In the genomic region with DNA sequence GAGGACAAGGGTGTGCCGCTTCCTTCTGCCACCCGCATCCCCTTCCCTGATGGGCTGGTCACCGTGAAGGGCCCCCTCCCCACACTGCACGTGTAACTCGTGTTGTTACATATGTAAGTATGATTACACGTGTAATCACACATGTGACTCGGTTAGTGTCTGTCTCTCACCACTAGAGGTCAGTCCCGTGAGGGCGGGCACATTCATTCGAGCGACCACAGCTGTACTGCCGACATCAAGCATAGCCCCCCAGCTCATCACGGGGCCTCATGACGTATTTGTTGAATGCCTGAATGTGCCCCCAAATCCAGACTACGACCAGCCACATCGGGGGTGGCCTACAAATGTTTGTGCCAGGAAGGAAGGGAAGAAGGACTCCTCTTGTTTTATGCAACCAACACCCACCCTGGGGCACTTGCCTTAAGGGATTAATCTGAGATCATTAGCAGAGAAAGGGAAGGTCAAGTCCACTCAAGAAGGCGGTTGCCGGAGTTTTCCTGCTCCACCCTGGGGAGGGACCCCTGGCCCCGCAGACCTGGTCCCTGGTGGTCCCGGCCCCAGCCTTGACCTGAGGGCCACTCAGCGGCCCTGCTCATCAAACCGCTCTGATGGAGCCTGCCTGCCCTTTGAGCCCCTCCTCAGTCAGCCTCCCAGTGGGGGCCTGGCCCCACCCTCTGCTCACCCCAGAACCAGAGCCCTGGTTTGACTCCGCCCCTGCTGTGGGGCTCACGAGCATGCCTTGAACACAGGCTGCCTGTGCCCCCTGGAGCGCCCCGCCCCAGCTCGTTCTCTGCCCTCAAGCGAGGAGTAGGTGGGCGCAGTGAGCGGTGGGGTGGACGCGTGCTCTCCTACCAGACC, we compare ENCODE assay signal across 8 cellular contexts. TPM values are rescaled to one million over a fixed set of nuclear protein-coding genes. Genes with fewer than 3 reads are reported as not detected.
DNase-seq lines count a peak whose midpoint lies in the region; ATAC-seq and TF ChIP-seq lines count a peak whose summit lies in the region.

No MANE protein-coding gene starts in this region.

- H3K27ac ChIP-seq in fibroblast of lung (ENCODE audit: insufficient read depth, low read length) = no peak overlapping the region

- DNase-seq in NCI-H1436 (lab: John Stamatoyannopoulos, UW) (peak; percentile 52), NCI-H1436 treated with DMSO at 0.1 percent for 48 hours (lab: John Stamatoyannopoulos, UW) (no peak), NCI-H1694 treated with DMSO at 0.1 percent for 48 hours (lab: John Stamatoyannopoulos, UW) (peak; percentile 45), fibroblast of lung (ENCODE audit: low read depth in 2 of 2) (peak; percentile 23 to 44), retinal pigment epithelial cell (ENCODE audit: low read depth) (no peak), KG1 (lab: John Stamatoyannopoulos, UW) (no peak)
- DNase-seq in activated CD8-positive, alpha-beta memory T cell treated with anti-CD3 and anti-CD28 coated beads, Interleukin-2, amount 50 U/mL, for 4 hours = peak; percentile 38

- H3K4me3 ChIP-seq in fibroblast of lung (replicated peaks in 1 of 4; ENCODE audit: control extremely low read depth in 1 of 4, insufficient read depth in 1 of 4, low read depth in 3 of 4, low read length in 4 of 4) = no peak overlapping the region
- H3K4me3 ChIP-seq in retinal pigment epithelial cell (ENCODE audit: low read length) = no peak overlapping the region

- peak; percentile 39 to 67 for TF ChIP-seq CTCF in fibroblast of lung (conservative IDR thresholded peaks at IDR 0.05 in 1 of 2, IDR thresholded peaks at IDR 0.05 in 1 of 2; ENCODE audit: low read depth in 1 of 2, low read length in 2 of 2)
- peak; percentile 62 for TF ChIP-seq CTCF in retinal pigment epithelial cell (conservative IDR thresholded peaks at IDR 0.05; ENCODE audit: low read depth, low read length)

- H3K9me3 ChIP-seq in fibroblast of lung (ENCODE audit: control insufficient read depth, insufficient read depth, low read depth, low read length) = no peaks in the 10 kb centered on the region

- no peaks in the 10 kb centered on the region for H4K20me1 ChIP-seq in fibroblast of lung (ENCODE audit: control insufficient read depth, extremely low read depth, insufficient read depth, low read length)

- no peak overlapping the region for H3K4me2 ChIP-seq in fibroblast of lung (ENCODE audit: extremely low read depth, insufficient read depth, low read length)

- peak; percentile 64 for ATAC-seq in HG02623 (IDR thresholded peaks at IDR 0.05; ENCODE audit: unreplicated experiment)

- H3K4me1 ChIP-seq in fibroblast of lung (ENCODE audit: control insufficient read depth, extremely low read depth, insufficient read depth, low read length) = no peaks in the 10 kb centered on the region

- H3K79me2 ChIP-seq in fibroblast of lung (ENCODE audit: control insufficient read depth, insufficient read depth, low read length) = no peaks in the 10 kb centered on the region

- no peaks in the 10 kb centered on the region for H3K36me3 ChIP-seq in fibroblast of lung (ENCODE audit: control insufficient read depth, insufficient read depth, low read length)

- no peaks in the 10 kb centered on the region for H3K27me3 ChIP-seq in fibroblast of lung (ENCODE audit: control insufficient read depth, insufficient read depth, low read length)

- no peak overlapping the region for H3K9ac ChIP-seq in fibroblast of lung (ENCODE audit: insufficient read depth, low read length)

- H2AFZ ChIP-seq in fibroblast of lung (ENCODE audit: low read length) = no peak overlapping the region

RNA-seq across cellular contexts. Expression of a gene that starts 52.8 kb away (rescaled TPM):
- 1.3 and 1.5 TPM in 2 replicates for total RNA-seq in fibroblast of lung
- polyA plus RNA-seq in fibroblast of lung = 0.27 and 0.76 TPM in 2 replicates
- polyA plus RNA-seq in fibroblast of lung (2012) = 0.72 and 1.3 TPM in 2 replicates
- 0.30 and 4.1 TPM in 2 replicates for polyA minus RNA-seq in fibroblast of lung (ENCODE audit: low replicate concordance)

Comparison
In these comparisons a context has a peak if more than half of its experiments do, and no peak if none do; other contexts are left out.
1. DNase-seq: peak in NCI-H1436 (single experiment), NCI-H1694 treated with DMSO at 0.1 percent for 48 hours (single experiment), activated CD8-positive, alpha-beta memory T cell treated with anti-CD3 and anti-CD28 coated beads, Interleukin-2, amount 50 U/mL, for 4 hours (single experiment) and fibroblast of lung (2 of 2); none in NCI-H1436 treated with DMSO at 0.1 percent for 48 hours (single experiment), retinal pigment epithelial cell (single experiment) and KG1 (single experiment).